Comparison of ENCODE assay signal across 10 cellular contexts in the genomic region with DNA sequence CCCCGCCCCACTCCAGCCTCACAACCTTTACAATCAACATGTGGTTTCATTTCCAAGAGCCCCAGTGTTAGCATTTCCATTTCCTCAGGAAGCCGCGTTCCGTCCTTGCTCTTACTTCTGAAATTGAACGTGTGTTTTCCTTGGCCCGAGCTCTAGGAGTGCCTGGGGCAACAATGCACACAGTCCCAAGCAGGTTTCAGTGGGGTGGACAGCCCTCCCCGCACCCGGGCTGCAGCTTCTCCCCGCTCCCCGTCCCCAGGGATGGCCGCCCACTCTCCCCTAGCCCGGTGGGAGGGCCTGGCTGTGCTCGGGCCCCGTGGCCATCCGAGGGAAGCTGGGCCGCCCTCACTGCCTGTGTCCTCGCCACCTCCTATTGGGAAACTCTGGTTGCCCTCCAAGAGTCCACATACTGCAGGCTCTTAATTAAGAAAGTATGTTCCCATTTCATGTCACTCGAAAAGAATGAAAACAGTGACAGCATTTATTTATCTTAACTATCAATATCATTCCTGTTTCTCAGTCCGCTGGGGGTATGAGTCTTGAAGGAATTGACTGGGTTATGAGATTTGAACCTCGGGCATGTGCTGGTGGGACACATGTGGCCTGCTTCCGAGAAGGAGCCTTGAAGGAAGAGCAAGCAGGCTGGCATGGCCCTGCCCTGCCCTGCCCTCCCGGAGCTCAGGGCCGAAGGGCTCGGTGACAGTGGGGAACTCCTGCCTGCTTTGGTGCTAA.
DNase-seq lines count a peak whose midpoint lies in the region; ATAC-seq, FAIRE-seq and TF ChIP-seq lines count a peak whose summit lies in the region.
"Had no signal": no experiment of that assay in that cellular context is flagged by ENCODE, and none has a peak within 500 bp of the region (broad histone marks: within the 10 kb centered on the region; RNA-seq: fewer than 3 reads in every experiment).

No MANE protein-coding gene starts in this region.

- ATAC-seq in GM23338, result peak; percentile 33
- no peak for ATAC-seq in GM18907 (IDR thresholded peaks at IDR 0.05; ENCODE audit: unreplicated experiment)

- TF ChIP-seq POLR2A in breast epithelium (IDR thresholded peaks at IDR 0.05) (no peak), stomach (IDR thresholded peaks at IDR 0.05) (no peak)

- H3F3A ChIP-seq in GM23338 (replicated peaks; ENCODE audit: low read depth), result no peaks in the 10 kb centered on the region

- TF ChIP-seq EP300 in stomach (IDR thresholded peaks at IDR 0.05), result no peak

- intact Hi-C loops in breast epithelium (cut with DNase I; ENCODE audit: low total_unique reads) (no loop called here), stomach (cut with DNase I; ENCODE audit: low total_unique reads) (no loop called here)

- no peaks in the 10 kb centered on the region; the same call in 1 of the 2 replicates for H4K20me1 ChIP-seq in GM23338 (replicated peaks; ENCODE audit: insufficient read depth)

- H3K27ac ChIP-seq in GM23338 (ENCODE audit: low read depth) (no peak overlapping the region), breast epithelium (peak overlapping the region; percentile 78 to 91), layer of hippocampus (ENCODE audit: low read depth, low read length) (peak overlapping the region; percentile 52), stomach (peak overlapping the region; percentile 57 to 86 (median 74))

- H2AFZ ChIP-seq in GM23338, result no peak overlapping the region

- H3K4me3 Mint-ChIP-seq in GM23338, result no peak overlapping the region

- no peak overlapping the region for H3K27ac Mint-ChIP-seq in GM23338

- no peak for FAIRE-seq in D721Med (lab: Jason Lieb, UNC)

- H3K4me3 ChIP-seq in GM23338 (no peak overlapping the region), breast epithelium (peak overlapping the region in 2 of 3 donors; percentile 42 to 62), stomach (peak overlapping the region in 1 of 4 donors; percentile 3)

- no peaks in the 10 kb centered on the region for H3K27me3 ChIP-seq in GM23338 (ENCODE audit: insufficient read depth)
- no peaks in the 10 kb centered on the region for H3K27me3 ChIP-seq in breast epithelium
- no peaks in the 10 kb centered on the region for H3K27me3 ChIP-seq in layer of hippocampus (ENCODE audit: control insufficient read depth, insufficient read depth, low read length)
- no peaks in the 10 kb centered on the region for H3K27me3 ChIP-seq in stomach

- no peaks in the 10 kb centered on the region; the same call in 2 of the 3 replicates for H3K4me1 Mint-ChIP-seq in GM23338

- no peaks in the 10 kb centered on the region for H3K27me3 Mint-ChIP-seq in GM23338 (ENCODE audit: insufficient read depth, low read depth, poor library complexity)

- TF ChIP-seq CTCF in GM23338 (conservative IDR thresholded peaks at IDR 0.05; ENCODE audit: low read depth in 2 of 2) (no peak), breast epithelium (IDR thresholded peaks at IDR 0.05) (no peak), stomach (IDR thresholded peaks at IDR 0.05) (no peak), D721Med (IDR thresholded peaks at IDR 0.05; ENCODE audit: insufficient read depth, missing control alignments) (no peak)

- DNase-seq in GM23338 (ENCODE audit: low spot score) (no peak), breast epithelium (ENCODE audit: low spot score in 2 of 2) (peak; percentile 56 to 66), stomach (no peak), NOMO-1 (lab: John Stamatoyannopoulos, UW; ENCODE audit: unreplicated experiment in 2 of 2) (no peak), D721Med (ENCODE audit: insufficient read length, low spot score) (no peak)
- no peak for DNase-seq in activated CD4-positive, alpha-beta T cell treated with anti-CD3 and anti-CD28 coated beads for 48 hours
- DNase-seq: activated gamma-delta T cell, SHP77 treated with DMSO at 0.1 percent for 48 hours had no signal

- H3K36me3 ChIP-seq in GM23338 (ENCODE audit: insufficient read depth), result no peaks in the 10 kb centered on the region
- no peaks in the 10 kb centered on the region for H3K36me3 ChIP-seq in breast epithelium
- peaks cover 0 to 3% (median 0%) of the 10 kb centered on the region in 4 donors for H3K36me3 ChIP-seq in stomach

- H3K9me2 ChIP-seq in GM23338 (ENCODE audit: insufficient read depth), result no peaks in the 10 kb centered on the region

- 53 to 74% (median 63%) methylated on average over 24 of the region's 24 CpGs for WGBS in stomach, 5 donors

- no peaks in the 10 kb centered on the region for H3K9me3 Mint-ChIP-seq in GM23338

- no peak overlapping the region for H3K4me2 ChIP-seq in GM23338

- H3K36me3 Mint-ChIP-seq in GM23338 (ENCODE audit: low read depth), result no peaks in the 10 kb centered on the region

- no peaks in the 10 kb centered on the region for H3K79me2 ChIP-seq in GM23338 (replicated peaks; ENCODE audit: insufficient read depth)

- H3K4me1 ChIP-seq in GM23338 (ENCODE audit: insufficient read depth) (no peaks in the 10 kb centered on the region), breast epithelium (peaks cover 0 to 3% of the 10 kb centered on the region in 2 donors), stomach (peaks cover 29 to 59% (median 51%) of the 10 kb centered on the region in 4 donors)

- H3K9me3 ChIP-seq in breast epithelium (no peaks in the 10 kb centered on the region), stomach (no peaks in the 10 kb centered on the region)

TF ChIP-seq in GM23338, 12 proteins besides CTCF, POLR2A, EP300 and RAD21 (continues in another document):
- TF ChIP-seq ZNF331 (CRISPR knock-in tag; IDR thresholded peaks at IDR 0.05; ENCODE audit: low read depth) (no peak), POLR2AphosphoS5 (IDR thresholded peaks at IDR 0.05; ENCODE audit: low read depth) (no peak), NANOG (IDR thresholded peaks at IDR 0.05; ENCODE audit: borderline replicate concordance) (no peak), ZNF114 (CRISPR knock-in tag; IDR thresholded peaks at IDR 0.05) (no peak), EZH2phosphoT487 (IDR thresholded peaks at IDR 0.05; ENCODE audit: unreplicated experiment) (no peak), EZH2 (IDR thresholded peaks at IDR 0.05; ENCODE audit: low read depth, unreplicated experiment) (no peak), STAT1 (IDR thresholded peaks at IDR 0.05; ENCODE audit: unreplicated experiment) (no peak), CREB1 (CRISPR knock-in tag; IDR thresholded peaks at IDR 0.05; ENCODE audit: low read depth) (no peak)
- TF ChIP-seq, protein P1, sequence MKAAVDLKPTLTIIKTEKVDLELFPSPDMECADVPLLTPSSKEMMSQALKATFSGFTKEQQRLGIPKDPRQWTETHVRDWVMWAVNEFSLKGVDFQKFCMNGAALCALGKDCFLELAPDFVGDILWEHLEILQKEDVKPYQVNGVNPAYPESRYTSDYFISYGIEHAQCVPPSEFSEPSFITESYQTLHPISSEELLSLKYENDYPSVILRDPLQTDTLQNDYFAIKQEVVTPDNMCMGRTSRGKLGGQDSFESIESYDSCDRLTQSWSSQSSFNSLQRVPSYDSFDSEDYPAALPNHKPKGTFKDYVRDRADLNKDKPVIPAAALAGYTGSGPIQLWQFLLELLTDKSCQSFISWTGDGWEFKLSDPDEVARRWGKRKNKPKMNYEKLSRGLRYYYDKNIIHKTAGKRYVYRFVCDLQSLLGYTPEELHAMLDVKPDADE (IDR thresholded peaks at IDR 0.05), result no peak
- TF ChIP-seq, protein P2, sequence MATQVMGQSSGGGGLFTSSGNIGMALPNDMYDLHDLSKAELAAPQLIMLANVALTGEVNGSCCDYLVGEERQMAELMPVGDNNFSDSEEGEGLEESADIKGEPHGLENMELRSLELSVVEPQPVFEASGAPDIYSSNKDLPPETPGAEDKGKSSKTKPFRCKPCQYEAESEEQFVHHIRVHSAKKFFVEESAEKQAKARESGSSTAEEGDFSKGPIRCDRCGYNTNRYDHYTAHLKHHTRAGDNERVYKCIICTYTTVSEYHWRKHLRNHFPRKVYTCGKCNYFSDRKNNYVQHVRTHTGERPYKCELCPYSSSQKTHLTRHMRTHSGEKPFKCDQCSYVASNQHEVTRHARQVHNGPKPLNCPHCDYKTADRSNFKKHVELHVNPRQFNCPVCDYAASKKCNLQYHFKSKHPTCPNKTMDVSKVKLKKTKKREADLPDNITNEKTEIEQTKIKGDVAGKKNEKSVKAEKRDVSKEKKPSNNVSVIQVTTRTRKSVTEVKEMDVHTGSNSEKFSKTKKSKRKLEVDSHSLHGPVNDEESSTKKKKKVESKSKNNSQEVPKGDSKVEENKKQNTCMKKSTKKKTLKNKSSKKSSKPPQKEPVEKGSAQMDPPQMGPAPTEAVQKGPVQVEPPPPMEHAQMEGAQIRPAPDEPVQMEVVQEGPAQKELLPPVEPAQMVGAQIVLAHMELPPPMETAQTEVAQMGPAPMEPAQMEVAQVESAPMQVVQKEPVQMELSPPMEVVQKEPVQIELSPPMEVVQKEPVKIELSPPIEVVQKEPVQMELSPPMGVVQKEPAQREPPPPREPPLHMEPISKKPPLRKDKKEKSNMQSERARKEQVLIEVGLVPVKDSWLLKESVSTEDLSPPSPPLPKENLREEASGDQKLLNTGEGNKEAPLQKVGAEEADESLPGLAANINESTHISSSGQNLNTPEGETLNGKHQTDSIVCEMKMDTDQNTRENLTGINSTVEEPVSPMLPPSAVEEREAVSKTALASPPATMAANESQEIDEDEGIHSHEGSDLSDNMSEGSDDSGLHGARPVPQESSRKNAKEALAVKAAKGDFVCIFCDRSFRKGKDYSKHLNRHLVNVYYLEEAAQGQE (IDR thresholded peaks at IDR 0.05; ENCODE audit: unreplicated experiment), result no peak

Comparison
In these comparisons a context has a peak if more than half of its experiments do, and no peak if none do; other contexts are left out.
1. DNase-seq: peak in breast epithelium (2 of 2); none in GM23338 (single experiment), stomach (single experiment), NOMO-1 (0 of 2), D721Med (single experiment) and activated CD4-positive, alpha-beta T cell treated with anti-CD3 and anti-CD28 coated beads for 48 hours (single experiment).